In genomic region chr7:75740846-75741497, GRCh38 we compare ENCODE assay signal across 11 cellular contexts. TPM values are rescaled to one million over a fixed set of nuclear protein-coding genes. Genes with fewer than 3 reads are reported as not detected.
DNase-seq lines count a peak whose midpoint lies in the region; ATAC-seq and TF ChIP-seq lines count a peak whose summit lies in the region.
"Had no signal": no experiment of that assay in that cellular context is flagged by ENCODE, and none has a peak within 500 bp of the region (broad histone marks: within the 10 kb centered on the region; RNA-seq: fewer than 3 reads in every experiment).

No MANE protein-coding gene starts in this region.

- CTCF ChIA-PET in CD8-positive, alpha-beta T cell (lab: Charles Lee), result no interaction called here

- no peak for TF ChIP-seq CTCF in CD8-positive, alpha-beta T cell (IDR thresholded peaks at IDR 0.05)
- TF ChIP-seq CTCF in dorsolateral prefrontal cortex (IDR thresholded peaks at IDR 0.05 in 54 of 56, conservative IDR thresholded peaks at IDR 0.05 in 2 of 56; ENCODE audit: low read depth in 1 of 56, partially characterized antibody in 56 of 56) (no peak), smooth muscle cell (IDR thresholded peaks at IDR 0.05; ENCODE audit: borderline replicate concordance, insufficient read depth, poor library complexity, severe bottlenecking) (no peak)

- H2AFZ ChIP-seq in Karpas-422 (ENCODE audit: low read length) (no peak overlapping the region), smooth muscle cell (ENCODE audit: low read depth) (no peak overlapping the region)

- H3K27me3 ChIP-seq in CD8-positive, alpha-beta T cell (ENCODE audit: insufficient read depth, low read length), result peaks cover 4% of the 10 kb centered on the region
- no peaks in the 10 kb centered on the region for H3K27me3 ChIP-seq in Karpas-422 (ENCODE audit: low read length)
- H3K27me3 ChIP-seq in dorsolateral prefrontal cortex, result no peaks in the 10 kb centered on the region
- peaks cover 3% of the 10 kb centered on the region for H3K27me3 ChIP-seq in smooth muscle cell (ENCODE audit: low read depth)
- H3K27me3 ChIP-seq: suprapubic skin had no signal

- H3K36me3 Mint-ChIP-seq in CD8-positive, alpha-beta T cell, result peaks cover 4% of the 10 kb centered on the region
- no peaks in the 10 kb centered on the region for H3K36me3 Mint-ChIP-seq in activated T-helper 17 cell treated with anti-CD3 and anti-CD28 coated beads, Interleukin-2, amount 50 U/mL, for 72 hours (ENCODE audit: low read depth)
- H3K36me3 Mint-ChIP-seq in naive thymus-derived CD8-positive, alpha-beta T cell, result no peaks in the 10 kb centered on the region

- no peak for DNase-seq in CD8-positive, alpha-beta T cell
- peak; percentile 87 for DNase-seq in Karpas-422
- DNase-seq in naive thymus-derived CD8-positive, alpha-beta T cell, result no peak
- no peak for DNase-seq in NCI-H1105 treated with DMSO at 0.1 percent for 48 hours (lab: John Stamatoyannopoulos, UW)
- no peak for DNase-seq in dorsolateral prefrontal cortex
- DNase-seq in smooth muscle cell (lab: John Stamatoyannopoulos, UW; ENCODE audit: unreplicated experiment), result no peak
- no peak for DNase-seq in NCI-H128 (lab: John Stamatoyannopoulos, UW; ENCODE audit: unreplicated experiment)

- WGBS in smooth muscle cell (ENCODE audit: low lambda C conversion rate), result 64% methylated on average over 13 of the region's 13 CpGs

- H4K20me1 ChIP-seq in Karpas-422 (ENCODE audit: insufficient read depth, low read depth, low read length), result no peaks in the 10 kb centered on the region
- no peaks in the 10 kb centered on the region for H4K20me1 ChIP-seq in smooth muscle cell (ENCODE audit: low read depth)

- no peaks in the 10 kb centered on the region for H3K79me2 ChIP-seq in Karpas-422 (ENCODE audit: low read length)
- no peaks in the 10 kb centered on the region for H3K79me2 ChIP-seq in smooth muscle cell (ENCODE audit: low read depth)

- no peaks in the 10 kb centered on the region for H3K9me3 Mint-ChIP-seq in CD8-positive, alpha-beta T cell
- no peaks in the 10 kb centered on the region for H3K9me3 Mint-ChIP-seq in activated T-helper 17 cell treated with anti-CD3 and anti-CD28 coated beads, Interleukin-2, amount 50 U/mL, for 72 hours
- H3K9me3 Mint-ChIP-seq in naive thymus-derived CD8-positive, alpha-beta T cell, result no peaks in the 10 kb centered on the region

- no peaks in the 10 kb centered on the region for H3K9me3 ChIP-seq in CD8-positive, alpha-beta T cell (ENCODE audit: low read length)
- H3K9me3 ChIP-seq in Karpas-422 (ENCODE audit: low read length), result no peaks in the 10 kb centered on the region
- H3K9me3 ChIP-seq in smooth muscle cell (replicated peaks; ENCODE audit: low read depth), result no peaks in the 10 kb centered on the region
- H3K9me3 ChIP-seq: suprapubic skin had no signal

- no peaks in the 10 kb centered on the region for H3K9me2 ChIP-seq in Karpas-422 (replicated peaks; ENCODE audit: insufficient read depth, low read length)

- no peaks in the 10 kb centered on the region for H3K36me3 ChIP-seq in CD8-positive, alpha-beta T cell (ENCODE audit: insufficient read depth, low read length)
- H3K36me3 ChIP-seq in Karpas-422 (ENCODE audit: insufficient read depth, low read length), result no peaks in the 10 kb centered on the region
- H3K36me3 ChIP-seq in smooth muscle cell (ENCODE audit: low read depth), result no peaks in the 10 kb centered on the region
- H3K36me3 ChIP-seq: suprapubic skin had no signal

- H3F3A ChIP-seq in smooth muscle cell (ENCODE audit: low read depth), result peaks cover 14% of the 10 kb centered on the region

- POLR2A ChIA-PET in CD8-positive, alpha-beta T cell (lab: Charles Lee), result no interaction called here
- POLR2A ChIA-PET in naive thymus-derived CD8-positive, alpha-beta T cell (lab: Charles Lee), result interaction anchor here (0.6 kb wide), 1 partner anchor 15 kb away, joined by 4 read pairs; no protein-coding TSS in a partner anchor

- H3K27ac ChIP-seq in CD8-positive, alpha-beta T cell (ENCODE audit: low read depth, low read length), result no peak overlapping the region
- H3K27ac ChIP-seq in Karpas-422 (ENCODE audit: low read length) (no peak overlapping the region), dorsolateral prefrontal cortex (peak overlapping the region in 1 of 59 donors; percentile 4), smooth muscle cell (ENCODE audit: low read depth) (no peak overlapping the region)
- H3K27ac ChIP-seq: suprapubic skin had no signal

- H3K9ac ChIP-seq in Karpas-422 (ENCODE audit: low read length) (peak overlapping the region; percentile 13), smooth muscle cell (ENCODE audit: low read depth) (no peak overlapping the region)

- H3K4me2 ChIP-seq in Karpas-422 (ENCODE audit: low read depth, low read length, poor library complexity, severe bottlenecking), result peak overlapping the region; percentile 72
- no peak overlapping the region for H3K4me2 ChIP-seq in smooth muscle cell

- peaks cover 15% of the 10 kb centered on the region for H3K4me1 Mint-ChIP-seq in CD8-positive, alpha-beta T cell (ENCODE audit: low read depth)
- peaks cover 10% of the 10 kb centered on the region for H3K4me1 Mint-ChIP-seq in activated T-helper 17 cell treated with anti-CD3 and anti-CD28 coated beads, Interleukin-2, amount 50 U/mL, for 72 hours
- peaks cover 9 to 38% (median 18%) of the 10 kb centered on the region in 4 donors for H3K4me1 Mint-ChIP-seq in naive thymus-derived CD8-positive, alpha-beta T cell

- peak overlapping the region; percentile 0 for H3K27ac Mint-ChIP-seq in CD8-positive, alpha-beta T cell
- H3K27ac Mint-ChIP-seq in activated T-helper 17 cell treated with anti-CD3 and anti-CD28 coated beads, Interleukin-2, amount 50 U/mL, for 72 hours, result no peak overlapping the region
- peak overlapping the region in 7 of 10 donors; percentile 8 to 83 (median 21) for H3K27ac Mint-ChIP-seq in naive thymus-derived CD8-positive, alpha-beta T cell

- peaks cover 13% of the 10 kb centered on the region for H3K4me1 ChIP-seq in CD8-positive, alpha-beta T cell (ENCODE audit: insufficient read depth, low read length)
- H3K4me1 ChIP-seq in Karpas-422 (ENCODE audit: low read length), result peaks cover 31% of the 10 kb centered on the region
- H3K4me1 ChIP-seq in smooth muscle cell (ENCODE audit: low read depth), result no peaks in the 10 kb centered on the region

- no peak for ATAC-seq in CD8-positive, alpha-beta T cell
- no peak for ATAC-seq in activated T-helper 17 cell treated with anti-CD3 and anti-CD28 coated beads, Interleukin-2, amount 50 U/mL, for 72 hours (replicated peaks)
- ATAC-seq in naive thymus-derived CD8-positive, alpha-beta T cell, result no peak
- ATAC-seq: Panc1 had no signal

- intact Hi-C loops in CD8-positive, alpha-beta T cell (cut with DNase I, micrococcal nuclease), result loop anchor here in 1 of 2 experiments (10.0 kb wide), 1 partner anchor 134 kb away; the partner anchor contains the start of gene RHBDD2
- intact Hi-C loops in dorsolateral prefrontal cortex (cut with DNase I), result loop anchor here in 1 of 2 donors (5.0 kb wide), 1 partner anchor 164 kb away; no protein-coding TSS in a partner anchor

- H3K4me3 Mint-ChIP-seq in CD8-positive, alpha-beta T cell, result peak overlapping the region; percentile 1
- H3K4me3 Mint-ChIP-seq in activated T-helper 17 cell treated with anti-CD3 and anti-CD28 coated beads, Interleukin-2, amount 50 U/mL, for 72 hours, result peak overlapping the region; percentile 4
- H3K4me3 Mint-ChIP-seq in naive thymus-derived CD8-positive, alpha-beta T cell, result peak overlapping the region in 6 of 10 donors; percentile 0 to 57 (median 12)

- no peak overlapping the region for H3K4me3 ChIP-seq in CD8-positive, alpha-beta T cell (ENCODE audit: low read depth, low read length)
- peak overlapping the region; percentile 56 for H3K4me3 ChIP-seq in Karpas-422 (ENCODE audit: low read length)
- no peak overlapping the region for H3K4me3 ChIP-seq in dorsolateral prefrontal cortex
- H3K4me3 ChIP-seq in smooth muscle cell, result no peak overlapping the region
- H3K4me3 ChIP-seq: suprapubic skin had no signal

- no peaks in the 10 kb centered on the region for H3K27me3 Mint-ChIP-seq in CD8-positive, alpha-beta T cell (ENCODE audit: low read depth)
- peaks cover 3% of the 10 kb centered on the region for H3K27me3 Mint-ChIP-seq in activated T-helper 17 cell treated with anti-CD3 and anti-CD28 coated beads, Interleukin-2, amount 50 U/mL, for 72 hours
- peaks cover 0 to 3% (median 0%) of the 10 kb centered on the region in 5 donors for H3K27me3 Mint-ChIP-seq in naive thymus-derived CD8-positive, alpha-beta T cell

RNA-seq across cellular contexts. Expression of gene HIP1, which starts 2.2 kb away (rescaled TPM):
- 1 to 10 TPM; 3.1 to 3.4 TPM for total RNA-seq in CD8-positive, alpha-beta T cell
- 0.34 and 0.47 TPM in 2 replicates for total RNA-seq in Karpas-422 (2014; rRNA removed; shearing (Covaris generic); ENCODE audit: low replicate concordance)
- total RNA-seq in activated T-helper 17 cell treated with anti-CD3 and anti-CD28 coated beads, Interleukin-2, amount 50 U/mL, for 72 hours, result 10 to 100 TPM in 1 of 2 donors, 1 to 10 TPM in 1; 9.8 to 13.0 TPM
- total RNA-seq in naive thymus-derived CD8-positive, alpha-beta T cell, result 1 to 10 TPM; 1.6 to 2.1 TPM
- polyA plus RNA-seq in naive thymus-derived CD8-positive, alpha-beta T cell, result 1 to 10 TPM in 1 of 3 donors, under 1 TPM in 2; 0.13 to 2.0 (median 0.34) TPM
- total RNA-seq in dorsolateral prefrontal cortex (100 to 1,000 TPM in 1 of 120 experiments, 10 to 100 TPM in 119; 17.2 to 109 (median 43.6) TPM), smooth muscle cell (6.8 and 8.4 TPM in 2 replicates)
- polyA plus RNA-seq in smooth muscle cell, result 4.7 and 5.8 TPM in 2 replicates

RNA-seq across cellular contexts. Expression of gene CCL26, which starts 31.0 kb away (rescaled TPM):
- total RNA-seq in CD8-positive, alpha-beta T cell, result not detected
- total RNA-seq in Karpas-422 (2014; rRNA removed; shearing (Covaris generic); ENCODE audit: low replicate concordance), result not detected in 2 replicates
- not detected for total RNA-seq in activated T-helper 17 cell treated with anti-CD3 and anti-CD28 coated beads, Interleukin-2, amount 50 U/mL, for 72 hours
- not detected for total RNA-seq in naive thymus-derived CD8-positive, alpha-beta T cell
- polyA plus RNA-seq in naive thymus-derived CD8-positive, alpha-beta T cell, result not detected
- total RNA-seq in dorsolateral prefrontal cortex, result 1 to 10 TPM in 3 of 120 experiments, not detected in 117; 1.9 to 2.6 (median 2.2) TPM
- not detected in 2 replicates for total RNA-seq in smooth muscle cell
- polyA plus RNA-seq in smooth muscle cell, result 1.2 and 1.5 TPM in 2 replicates
- total RNA-seq: skeletal muscle tissue, suprapubic skin had no signal
